19 cellular contexts compared by ENCODE assay signal in genomic region chr9:19479874-19480273, GRCh38.
"Had no signal": no experiment of that assay in that cellular context is flagged by ENCODE, and none has a peak within 500 bp of the region (broad histone marks: within the 10 kb centered on the region; RNA-seq: fewer than 3 reads in every experiment).

No MANE protein-coding gene starts in this region.

- H3K9me3 Mint-ChIP-seq: activated CD4-positive, alpha-beta memory T cell treated with anti-CD3 and anti-CD28 coated beads, Interleukin-2, amount 10 ng/mL, durations not matched to agents 7 days and 5 days; activated naive CD4-positive, alpha-beta T cell treated with anti-CD3 and anti-CD28 coated beads, Interleukin-2, amount 50 U/mL, for 24 hours; immature natural killer cell; stimulated activated naive CD8-positive, alpha-beta T cell treated with anti-CD3 and anti-CD28 coated beads, Interleukin-15, amount 100 ng/mL, for 72 hours; T-helper 1 cell treated with Interleukin-12 subunit alpha and Interleukin-12 subunit beta and Interleukin-4 antibody, amounts not matched to agents 30 μg/mL and 1 μg/mL, for 36 hours; WTC11 had no signal

- H3K36me3 ChIP-seq: adrenal gland, ovary, sigmoid colon, spleen had no signal

- DNase-seq: activated CD4-positive, alpha-beta memory T cell treated with anti-CD3 and anti-CD28 coated beads, Interleukin-2, amount 10 ng/mL, durations not matched to agents 7 days and 5 days; activated CD4-positive, alpha-beta T cell treated with anti-CD3 and anti-CD28 coated beads for 4 hours; activated effector memory CD4-positive, alpha-beta T cell treated with anti-CD3 and anti-CD28 coated beads, Interleukin-2, amount 50 U/mL, for 16 hours; activated T-cell treated with anti-CD3 and anti-CD28 coated beads, Interleukin-2, amount 50 U/mL, for 48 hours; adrenal gland; cortex of kidney; effector memory CD4-positive, alpha-beta T cell; foreskin keratinocyte; immature natural killer cell; left cardiac atrium; midbrain; ovary; sigmoid colon; spleen; stimulated activated naive CD8-positive, alpha-beta T cell treated with anti-CD3 and anti-CD28 coated beads, Interleukin-15, amount 100 ng/mL, for 72 hours had no signal

- ATAC-seq: foreskin keratinocyte; stimulated activated naive CD8-positive, alpha-beta T cell treated with anti-CD3 and anti-CD28 coated beads, Interleukin-15, amount 100 ng/mL, for 72 hours; WTC11 had no signal

- H3K4me1 Mint-ChIP-seq: activated CD4-positive, alpha-beta memory T cell treated with anti-CD3 and anti-CD28 coated beads, Interleukin-2, amount 10 ng/mL, durations not matched to agents 7 days and 5 days; activated naive CD4-positive, alpha-beta T cell treated with anti-CD3 and anti-CD28 coated beads, Interleukin-2, amount 50 U/mL, for 24 hours; immature natural killer cell; stimulated activated naive CD8-positive, alpha-beta T cell treated with anti-CD3 and anti-CD28 coated beads, Interleukin-15, amount 100 ng/mL, for 72 hours; WTC11 had no signal

- H3K4me3 ChIP-seq: adrenal gland, lung, ovary, sigmoid colon, spleen had no signal

- H3K27me3 ChIP-seq: adrenal gland, ovary, sigmoid colon, spleen had no signal

- H3K4me1 ChIP-seq: adrenal gland, foreskin keratinocyte, sigmoid colon, spleen had no signal

- H3K4me3 Mint-ChIP-seq: activated CD4-positive, alpha-beta memory T cell treated with anti-CD3 and anti-CD28 coated beads, Interleukin-2, amount 10 ng/mL, durations not matched to agents 7 days and 5 days; activated naive CD4-positive, alpha-beta T cell treated with anti-CD3 and anti-CD28 coated beads, Interleukin-2, amount 50 U/mL, for 24 hours; immature natural killer cell; stimulated activated naive CD8-positive, alpha-beta T cell treated with anti-CD3 and anti-CD28 coated beads, Interleukin-15, amount 100 ng/mL, for 72 hours; T-helper 1 cell treated with Interleukin-12 subunit alpha and Interleukin-12 subunit beta and Interleukin-4 antibody, amounts not matched to agents 30 μg/mL and 1 μg/mL, for 36 hours; WTC11 had no signal

- H3K27ac Mint-ChIP-seq: activated CD4-positive, alpha-beta memory T cell treated with anti-CD3 and anti-CD28 coated beads, Interleukin-2, amount 10 ng/mL, durations not matched to agents 7 days and 5 days; activated naive CD4-positive, alpha-beta T cell treated with anti-CD3 and anti-CD28 coated beads, Interleukin-2, amount 50 U/mL, for 24 hours; immature natural killer cell; stimulated activated naive CD8-positive, alpha-beta T cell treated with anti-CD3 and anti-CD28 coated beads, Interleukin-15, amount 100 ng/mL, for 72 hours; T-helper 1 cell treated with Interleukin-12 subunit alpha and Interleukin-12 subunit beta and Interleukin-4 antibody, amounts not matched to agents 30 μg/mL and 1 μg/mL, for 36 hours; WTC11 had no signal

- H3K9me3 ChIP-seq: adrenal gland, ovary, sigmoid colon, spleen had no signal

- H3K27ac ChIP-seq: adrenal gland, foreskin keratinocyte, ovary, sigmoid colon, spleen had no signal

- H3K36me3 Mint-ChIP-seq: activated naive CD4-positive, alpha-beta T cell treated with anti-CD3 and anti-CD28 coated beads, Interleukin-2, amount 50 U/mL, for 24 hours; immature natural killer cell; WTC11 had no signal
